Comparison of ENCODE assay signal across 24 cellular contexts in the genomic region with DNA sequence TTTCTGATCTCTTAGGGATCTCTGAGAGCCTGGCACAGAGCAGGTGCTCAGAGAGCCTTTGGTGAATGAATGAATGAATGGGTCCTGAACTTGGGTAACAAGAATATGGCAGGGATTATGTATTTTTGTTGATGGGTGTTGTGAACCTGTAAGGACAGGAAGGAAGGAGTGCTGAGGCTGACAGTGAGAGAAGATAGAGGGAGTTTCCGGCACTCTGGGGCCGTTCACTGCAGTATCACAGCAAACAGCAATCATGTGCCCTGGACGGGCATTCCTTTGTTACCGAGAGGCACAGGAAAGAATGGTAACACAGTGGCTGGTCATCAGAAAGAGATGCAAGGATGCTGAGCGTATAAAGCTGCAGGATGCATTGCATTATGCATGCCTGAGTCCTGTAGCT.
DNase-seq lines count a peak whose midpoint lies in the region; ATAC-seq, FAIRE-seq and TF ChIP-seq lines count a peak whose summit lies in the region.
"Had no signal": no experiment of that assay in that cellular context is flagged by ENCODE, and none has a peak within 500 bp of the region (broad histone marks: within the 10 kb centered on the region; RNA-seq: fewer than 3 reads in every experiment).

No MANE protein-coding gene starts in this region.

- no peaks in the 10 kb centered on the region for H3K79me2 ChIP-seq in neural cell (replicated peaks; ENCODE audit: insufficient read depth, low read length)

- H3K27ac Mint-ChIP-seq in CD4-positive, alpha-beta memory T cell, result peak overlapping the region in 6 of 7 donors; percentile 38 to 85 (median 56)
- H3K27ac Mint-ChIP-seq in activated naive CD4-positive, alpha-beta T cell treated with anti-CD3 and anti-CD28 coated beads, Interleukin-2, amount 50 U/mL, for 72 hours, result peak overlapping the region; percentile 31 to 39

- no peaks in the 10 kb centered on the region for H4K20me1 ChIP-seq in neural cell (ENCODE audit: insufficient read depth)

- H3K4me3 Mint-ChIP-seq in CD4-positive, alpha-beta memory T cell, result peak overlapping the region; percentile 5 to 66 (median 36)
- H3K4me3 Mint-ChIP-seq: central memory CD8-positive, alpha-beta T cell had no signal

- no peak overlapping the region for H3K4me2 ChIP-seq in neural cell (ENCODE audit: low read length)
- H3K4me2 ChIP-seq: KMS-11, PC-9 had no signal

- peak overlapping the region; percentile 25 for H3K9ac ChIP-seq in neural cell (ENCODE audit: low read length)
- H3K9ac ChIP-seq: KMS-11 had no signal

- H3K9me3 ChIP-seq in CD4-positive, alpha-beta memory T cell (ENCODE audit: control insufficient read depth in 1 of 2, low read length in 2 of 2), result no peaks in the 10 kb centered on the region
- no peaks in the 10 kb centered on the region for H3K9me3 ChIP-seq in neural cell (ENCODE audit: low read length)
- H3K9me3 ChIP-seq: BE2C, psoas muscle, upper lobe of right lung had no signal

- TF ChIP-seq RAD21 in neural cell (conservative IDR thresholded peaks at IDR 0.05), result no peak

- peaks cover 13 to 24% (median 18%) of the 10 kb centered on the region in 4 donors for H3K4me1 Mint-ChIP-seq in CD4-positive, alpha-beta memory T cell

- no peak for TF ChIP-seq CTCF in neural cell (IDR thresholded peaks at IDR 0.05; ENCODE audit: poor library complexity, severe bottlenecking)

- CTCF ChIA-PET in CD4-positive, alpha-beta memory T cell (lab: Charles Lee; ENCODE audit: partially characterized antibody), result no interaction called here

- DNase-seq in DMS53 (lab: John Stamatoyannopoulos, UW) (peak; percentile 25), DMS53 treated with DMSO at 0.1 percent for 48 hours (lab: John Stamatoyannopoulos, UW; ENCODE audit: unreplicated experiment) (no peak), AG08395 (ENCODE audit: low spot score) (no peak), HTR-8/SVneo (ENCODE audit: insufficient read length, low spot score) (no peak)
- DNase-seq in CD4-positive, alpha-beta memory T cell, result peak in 2 of 5 donors; percentile 8 to 20
- peak in 1 of 2 donors; percentile 41 for DNase-seq in activated naive CD4-positive, alpha-beta T cell treated with anti-CD3 and anti-CD28 coated beads, Interleukin-2, amount 50 U/mL, for 72 hours (ENCODE audit: low spot score in 2 of 2)
- no peak for DNase-seq in activated CD4-positive, CD25-positive, alpha-beta regulatory T cell (lab: John Stamatoyannopoulos, UW)
- DNase-seq: aorta, BE2C, foreskin melanocyte, HCEC 1CT, mammary epithelial cell, MV-4-11, NCI-H1694, NCI-H774, PC-9, psoas muscle, SIG-M5, upper lobe of right lung had no signal

- H3K36me3 Mint-ChIP-seq in CD4-positive, alpha-beta memory T cell, result no peaks in the 10 kb centered on the region
- no peaks in the 10 kb centered on the region for H3K36me3 Mint-ChIP-seq in activated naive CD4-positive, alpha-beta T cell treated with anti-CD3 and anti-CD28 coated beads, Interleukin-2, amount 50 U/mL, for 72 hours

- H3K27me3 ChIP-seq in CD4-positive, alpha-beta memory T cell (ENCODE audit: insufficient read depth, low read length), result no peaks in the 10 kb centered on the region
- H3K27me3 ChIP-seq in neural cell (ENCODE audit: insufficient read depth, low read depth, low read length), result no peaks in the 10 kb centered on the region
- H3K27me3 ChIP-seq: BE2C, upper lobe of right lung had no signal

- H3K9me3 Mint-ChIP-seq in CD4-positive, alpha-beta memory T cell, result peaks cover 0 to 14% (median 6%) of the 10 kb centered on the region in 8 donors
- peaks cover 4 to 13% of the 10 kb centered on the region in 2 donors for H3K9me3 Mint-ChIP-seq in activated naive CD4-positive, alpha-beta T cell treated with anti-CD3 and anti-CD28 coated beads, Interleukin-2, amount 50 U/mL, for 72 hours
- H3K9me3 Mint-ChIP-seq: central memory CD8-positive, alpha-beta T cell had no signal

- POLR2A ChIA-PET in CD4-positive, alpha-beta memory T cell (lab: Charles Lee; ENCODE audit: partially characterized antibody), result no interaction called here

- peak overlapping the region; percentile 7 for H2AFZ ChIP-seq in neural cell (ENCODE audit: low read depth, low read length)
- H2AFZ ChIP-seq: PC-9 had no signal

- H3K4me3 ChIP-seq in CD4-positive, alpha-beta memory T cell (ENCODE audit: low read length in 2 of 2), result no peak overlapping the region
- H3K4me3 ChIP-seq in neural cell (ENCODE audit: low read length), result no peak overlapping the region
- H3K4me3 ChIP-seq: PC-9, psoas muscle, skin epidermis, upper lobe of right lung had no signal

- no peaks in the 10 kb centered on the region for H3F3A ChIP-seq in neural cell (ENCODE audit: insufficient read depth, low read length, poor library complexity, severe bottlenecking)

- TF ChIP-seq EP300 in neural cell (conservative IDR thresholded peaks at IDR 0.05; ENCODE audit: poor library complexity, severe bottlenecking), result no peak

- peaks cover 21% of the 10 kb centered on the region for H3K4me1 ChIP-seq in CD4-positive, alpha-beta memory T cell (ENCODE audit: insufficient read depth, low read length)

- intact Hi-C loops in CD4-positive, alpha-beta memory T cell (cut with micrococcal nuclease), result no loop called here

- FAIRE-seq in HTR-8/SVneo (lab: Jason Lieb, UNC), result no peak

- no peaks in the 10 kb centered on the region for H3K27me3 Mint-ChIP-seq in CD4-positive, alpha-beta memory T cell
- H3K27me3 Mint-ChIP-seq: central memory CD8-positive, alpha-beta T cell had no signal

- no peaks in the 10 kb centered on the region for H3K9me2 ChIP-seq in neural cell (ENCODE audit: insufficient read depth, low read length)

- H3K36me3 ChIP-seq in CD4-positive, alpha-beta memory T cell (ENCODE audit: insufficient read depth, low read length), result no peaks in the 10 kb centered on the region
- H3K36me3 ChIP-seq in neural cell (ENCODE audit: insufficient read depth, low read length), result no peaks in the 10 kb centered on the region
- H3K36me3 ChIP-seq: BE2C, upper lobe of right lung had no signal

- no peak for ATAC-seq in activated naive CD4-positive, alpha-beta T cell treated with anti-CD3 and anti-CD28 coated beads, Interleukin-2, amount 50 U/mL, for 72 hours
- ATAC-seq: psoas muscle, upper lobe of right lung had no signal

- no peak overlapping the region for H3K27ac ChIP-seq in CD4-positive, alpha-beta memory T cell (ENCODE audit: low read depth, low read length)
- peak overlapping the region; percentile 2 for H3K27ac ChIP-seq in neural cell (ENCODE audit: low read length)
- H3K27ac ChIP-seq: 22Rv1, KMS-11, PC-9, psoas muscle, skin epidermis, upper lobe of right lung had no signal

TF ChIP-seq in neural cell, 6 proteins besides CTCF, POLR2A, EP300 and RAD21:
- TF ChIP-seq EZH2 (IDR thresholded peaks at IDR 0.05; ENCODE audit: borderline replicate concordance, insufficient read depth, low read length, poor library complexity, severe bottlenecking) (no peak), TAF1 (IDR thresholded peaks at IDR 0.05; ENCODE audit: low read depth) (no peak), MXI1 (conservative IDR thresholded peaks at IDR 0.05; ENCODE audit: poor library complexity, severe bottlenecking) (no peak), SMC3 (conservative IDR thresholded peaks at IDR 0.05; ENCODE audit: poor library complexity) (no peak), POLR2AphosphoS5 (IDR thresholded peaks at IDR 0.05) (no peak)
- TF ChIP-seq, protein P1, sequence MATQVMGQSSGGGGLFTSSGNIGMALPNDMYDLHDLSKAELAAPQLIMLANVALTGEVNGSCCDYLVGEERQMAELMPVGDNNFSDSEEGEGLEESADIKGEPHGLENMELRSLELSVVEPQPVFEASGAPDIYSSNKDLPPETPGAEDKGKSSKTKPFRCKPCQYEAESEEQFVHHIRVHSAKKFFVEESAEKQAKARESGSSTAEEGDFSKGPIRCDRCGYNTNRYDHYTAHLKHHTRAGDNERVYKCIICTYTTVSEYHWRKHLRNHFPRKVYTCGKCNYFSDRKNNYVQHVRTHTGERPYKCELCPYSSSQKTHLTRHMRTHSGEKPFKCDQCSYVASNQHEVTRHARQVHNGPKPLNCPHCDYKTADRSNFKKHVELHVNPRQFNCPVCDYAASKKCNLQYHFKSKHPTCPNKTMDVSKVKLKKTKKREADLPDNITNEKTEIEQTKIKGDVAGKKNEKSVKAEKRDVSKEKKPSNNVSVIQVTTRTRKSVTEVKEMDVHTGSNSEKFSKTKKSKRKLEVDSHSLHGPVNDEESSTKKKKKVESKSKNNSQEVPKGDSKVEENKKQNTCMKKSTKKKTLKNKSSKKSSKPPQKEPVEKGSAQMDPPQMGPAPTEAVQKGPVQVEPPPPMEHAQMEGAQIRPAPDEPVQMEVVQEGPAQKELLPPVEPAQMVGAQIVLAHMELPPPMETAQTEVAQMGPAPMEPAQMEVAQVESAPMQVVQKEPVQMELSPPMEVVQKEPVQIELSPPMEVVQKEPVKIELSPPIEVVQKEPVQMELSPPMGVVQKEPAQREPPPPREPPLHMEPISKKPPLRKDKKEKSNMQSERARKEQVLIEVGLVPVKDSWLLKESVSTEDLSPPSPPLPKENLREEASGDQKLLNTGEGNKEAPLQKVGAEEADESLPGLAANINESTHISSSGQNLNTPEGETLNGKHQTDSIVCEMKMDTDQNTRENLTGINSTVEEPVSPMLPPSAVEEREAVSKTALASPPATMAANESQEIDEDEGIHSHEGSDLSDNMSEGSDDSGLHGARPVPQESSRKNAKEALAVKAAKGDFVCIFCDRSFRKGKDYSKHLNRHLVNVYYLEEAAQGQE (IDR thresholded peaks at IDR 0.05; ENCODE audit: borderline replicate concordance), result no peak
